In the genomic region with DNA sequence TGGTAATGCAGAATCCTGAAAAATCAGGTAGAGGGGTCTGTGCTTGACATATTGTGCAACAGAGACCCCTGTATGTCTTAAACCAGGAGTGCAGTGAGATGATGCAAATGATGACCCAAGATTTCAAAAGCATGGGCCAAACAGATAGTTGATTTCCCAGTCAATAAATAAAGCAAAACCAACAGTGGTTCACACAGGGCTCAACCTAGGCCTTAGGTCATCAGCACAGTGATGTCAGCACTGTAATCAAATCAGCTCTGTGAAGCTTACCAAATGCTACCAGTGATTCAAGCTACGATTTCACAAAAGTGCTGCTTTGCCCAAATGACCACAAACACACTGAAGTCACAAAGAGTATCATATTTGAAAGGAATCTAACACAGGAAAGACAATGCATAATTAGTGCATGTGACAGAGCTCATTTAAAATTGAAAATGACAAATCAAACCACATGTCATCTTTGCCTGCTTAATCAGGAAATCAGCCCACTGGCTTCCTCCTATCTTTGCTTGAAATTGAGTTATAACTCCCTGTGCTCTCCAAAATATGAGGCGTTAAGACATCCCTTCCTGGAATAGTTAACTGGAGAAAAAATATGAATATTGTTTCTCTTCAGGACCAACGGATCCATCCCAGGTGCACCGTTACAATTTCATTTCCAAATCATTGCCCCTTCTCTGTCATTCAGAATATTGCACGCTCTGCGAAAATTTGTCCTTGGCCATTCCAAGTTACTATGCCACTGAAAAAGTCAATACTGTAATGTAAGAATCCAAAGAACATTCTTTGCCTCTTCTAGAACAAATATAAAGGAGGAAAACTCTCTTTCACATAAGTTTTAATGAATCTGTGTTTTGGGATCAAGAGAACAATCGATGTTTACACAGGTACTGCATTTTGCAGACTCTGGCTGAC, we compare ENCODE assay signal across 1 cellular context.
TF ChIP-seq lines count a peak whose summit lies in the region.

No MANE protein-coding gene starts in this region.

TF ChIP-seq in GM12878, 131 proteins besides CTCF, POLR2A, EP300 and RAD21:
- TF ChIP-seq HCFC1 (IDR thresholded peaks at IDR 0.05; ENCODE audit: low read length), result no peak
- no peak for TF ChIP-seq IRF3 (IDR thresholded peaks at IDR 0.05)
- no peak for TF ChIP-seq IRF4 (IDR thresholded peaks at IDR 0.05; ENCODE audit: low read depth, low read length)
- no peak for TF ChIP-seq ZBED1 (IDR thresholded peaks at IDR 0.05; ENCODE audit: borderline replicate concordance)
- no peak for TF ChIP-seq CBX5 (IDR thresholded peaks at IDR 0.05; ENCODE audit: low read depth)
- TF ChIP-seq CHD1 (IDR thresholded peaks at IDR 0.05; ENCODE audit: low read depth, low read length), result no peak
- TF ChIP-seq, protein P1, sequence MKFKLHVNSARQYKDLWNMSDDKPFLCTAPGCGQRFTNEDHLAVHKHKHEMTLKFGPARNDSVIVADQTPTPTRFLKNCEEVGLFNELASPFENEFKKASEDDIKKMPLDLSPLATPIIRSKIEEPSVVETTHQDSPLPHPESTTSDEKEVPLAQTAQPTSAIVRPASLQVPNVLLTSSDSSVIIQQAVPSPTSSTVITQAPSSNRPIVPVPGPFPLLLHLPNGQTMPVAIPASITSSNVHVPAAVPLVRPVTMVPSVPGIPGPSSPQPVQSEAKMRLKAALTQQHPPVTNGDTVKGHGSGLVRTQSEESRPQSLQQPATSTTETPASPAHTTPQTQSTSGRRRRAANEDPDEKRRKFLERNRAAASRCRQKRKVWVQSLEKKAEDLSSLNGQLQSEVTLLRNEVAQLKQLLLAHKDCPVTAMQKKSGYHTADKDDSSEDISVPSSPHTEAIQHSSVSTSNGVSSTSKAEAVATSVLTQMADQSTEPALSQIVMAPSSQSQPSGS (IDR thresholded peaks at IDR 0.05; ENCODE audit: low read length), result no peak
- no peak for TF ChIP-seq BCLAF1 (IDR thresholded peaks at IDR 0.05)
- no peak for TF ChIP-seq STAT3 (IDR thresholded peaks at IDR 0.05; ENCODE audit: low read depth, low read length)
- TF ChIP-seq TBL1XR1 (IDR thresholded peaks at IDR 0.05; ENCODE audit: low read depth, low read length), result no peak
- no peak for TF ChIP-seq MYC (IDR thresholded peaks at IDR 0.05; ENCODE audit: insufficient read depth, insufficient read length, insufficient replicate concordance, low read length, severe bottlenecking)
- TF ChIP-seq RBBP5 (conservative IDR thresholded peaks at IDR 0.05), result no peak
- TF ChIP-seq, protein P2, sequence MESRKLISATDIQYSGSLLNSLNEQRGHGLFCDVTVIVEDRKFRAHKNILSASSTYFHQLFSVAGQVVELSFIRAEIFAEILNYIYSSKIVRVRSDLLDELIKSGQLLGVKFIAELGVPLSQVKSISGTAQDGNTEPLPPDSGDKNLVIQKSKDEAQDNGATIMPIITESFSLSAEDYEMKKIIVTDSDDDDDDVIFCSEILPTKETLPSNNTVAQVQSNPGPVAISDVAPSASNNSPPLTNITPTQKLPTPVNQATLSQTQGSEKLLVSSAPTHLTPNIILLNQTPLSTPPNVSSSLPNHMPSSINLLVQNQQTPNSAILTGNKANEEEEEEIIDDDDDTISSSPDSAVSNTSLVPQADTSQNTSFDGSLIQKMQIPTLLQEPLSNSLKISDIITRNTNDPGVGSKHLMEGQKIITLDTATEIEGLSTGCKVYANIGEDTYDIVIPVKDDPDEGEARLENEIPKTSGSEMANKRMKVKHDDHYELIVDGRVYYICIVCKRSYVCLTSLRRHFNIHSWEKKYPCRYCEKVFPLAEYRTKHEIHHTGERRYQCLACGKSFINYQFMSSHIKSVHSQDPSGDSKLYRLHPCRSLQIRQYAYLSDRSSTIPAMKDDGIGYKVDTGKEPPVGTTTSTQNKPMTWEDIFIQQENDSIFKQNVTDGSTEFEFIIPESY (IDR thresholded peaks at IDR 0.05), result no peak
- TF ChIP-seq SUZ12 (IDR thresholded peaks at IDR 0.05; ENCODE audit: unreplicated experiment), result no peak
- TF ChIP-seq E4F1 (IDR thresholded peaks at IDR 0.05; ENCODE audit: borderline replicate concordance, partially characterized antibody), result no peak
- TF ChIP-seq RUNX3 (IDR thresholded peaks at IDR 0.05; ENCODE audit: low read length), result no peak
- no peak for TF ChIP-seq RB1 (IDR thresholded peaks at IDR 0.05; ENCODE audit: borderline replicate concordance)
- TF ChIP-seq SRF (IDR thresholded peaks at IDR 0.05; ENCODE audit: low read depth in 2 of 2, low read length in 2 of 2), result no peak
- no peak for TF ChIP-seq MEF2A (IDR thresholded peaks at IDR 0.05; ENCODE audit: insufficient read depth, low read depth, low read length)
- TF ChIP-seq PBX3 (IDR thresholded peaks at IDR 0.05; ENCODE audit: insufficient replicate concordance, low read depth, low read length), result no peak
